17 cellular contexts compared by ENCODE assay signal in genomic region chr4:15162046-15162445, GRCh38.
"Had no signal": no experiment of that assay in that cellular context is flagged by ENCODE, and none has a peak within 500 bp of the region (broad histone marks: within the 10 kb centered on the region; RNA-seq: fewer than 3 reads in every experiment).

No MANE protein-coding gene starts in this region.

- H3K4me1 Mint-ChIP-seq: activated naive CD8-positive, alpha-beta T cell treated with anti-CD3 and anti-CD28 coated beads, Interleukin-2, amount 50 U/mL, for 24 hours; activated T-helper 17 cell treated with anti-CD3 and anti-CD28 coated beads, Interleukin-2, amount 50 U/mL, for 72 hours; natural killer cell had no signal

- H3K9me3 ChIP-seq: breast epithelium, gastrocnemius medialis, heart left ventricle, left lung, right atrium auricular region, tibial nerve had no signal

- H3K27ac ChIP-seq: breast epithelium, gastrocnemius medialis, heart left ventricle, left lung, right atrium auricular region, tibial nerve had no signal

- H3K4me1 ChIP-seq: breast epithelium, gastrocnemius medialis, heart left ventricle, left lung, right atrium auricular region had no signal

- H3K9me3 Mint-ChIP-seq: activated naive CD4-positive, alpha-beta T cell treated with anti-CD3 and anti-CD28 coated beads for 36 hours; activated T-helper 17 cell treated with anti-CD3 and anti-CD28 coated beads, Interleukin-2, amount 50 U/mL, for 72 hours; dendritic cell treated with granulocyte-macrophage colony-stimulating factor and Interleukin-4, amounts not matched to agents 40 ng/mL and 50 ng/mL, for 4 days; effector memory CD8-positive, alpha-beta T cell; natural killer cell had no signal

- ATAC-seq: activated naive CD8-positive, alpha-beta T cell treated with anti-CD3 and anti-CD28 coated beads, Interleukin-2, amount 50 U/mL, for 24 hours; activated T-helper 17 cell treated with anti-CD3 and anti-CD28 coated beads, Interleukin-2, amount 50 U/mL, for 72 hours; effector memory CD8-positive, alpha-beta T cell; gastrocnemius medialis; heart left ventricle; natural killer cell had no signal

- H3K4me3 Mint-ChIP-seq: activated naive CD4-positive, alpha-beta T cell treated with anti-CD3 and anti-CD28 coated beads for 36 hours; activated naive CD8-positive, alpha-beta T cell treated with anti-CD3 and anti-CD28 coated beads, Interleukin-2, amount 50 U/mL, for 24 hours; activated T-helper 17 cell treated with anti-CD3 and anti-CD28 coated beads, Interleukin-2, amount 50 U/mL, for 72 hours; dendritic cell treated with granulocyte-macrophage colony-stimulating factor and Interleukin-4, amounts not matched to agents 40 ng/mL and 50 ng/mL, for 4 days; effector memory CD8-positive, alpha-beta T cell; natural killer cell had no signal

- H3K27ac Mint-ChIP-seq: activated naive CD4-positive, alpha-beta T cell treated with anti-CD3 and anti-CD28 coated beads for 36 hours; activated naive CD8-positive, alpha-beta T cell treated with anti-CD3 and anti-CD28 coated beads, Interleukin-2, amount 50 U/mL, for 24 hours; activated T-helper 17 cell treated with anti-CD3 and anti-CD28 coated beads, Interleukin-2, amount 50 U/mL, for 72 hours; dendritic cell treated with granulocyte-macrophage colony-stimulating factor and Interleukin-4, amounts not matched to agents 40 ng/mL and 50 ng/mL, for 4 days; effector memory CD8-positive, alpha-beta T cell; natural killer cell had no signal

- H3K27me3 ChIP-seq: breast epithelium, gastrocnemius medialis, heart left ventricle, left lung, right atrium auricular region, tibial nerve had no signal

- H3K36me3 Mint-ChIP-seq: natural killer cell had no signal

- DNase-seq: activated CD4-positive, alpha-beta T cell treated with anti-CD3 and anti-CD28 coated beads for 1 hour; activated CD4-positive, alpha-beta T cell treated with anti-CD3 and anti-CD28 coated beads, Interleukin-2, amount 50 U/mL, for 48 hours; activated naive CD4-positive, alpha-beta T cell treated with anti-CD3 and anti-CD28 coated beads for 36 hours; activated naive CD8-positive, alpha-beta T cell treated with anti-CD3 and anti-CD28 coated beads, Interleukin-2, amount 50 U/mL, for 24 hours; aorta; effector memory CD8-positive, alpha-beta T cell; gastrocnemius medialis; heart left ventricle; left lung; natural killer cell; stimulated activated CD4-positive, alpha-beta T cell treated with anti-CD3 and anti-CD28 coated beads, Interleukin-15, amount 100 ng/mL, for 24 hours; stimulated activated CD4-positive, alpha-beta T cell treated with anti-CD3 and anti-CD28 coated beads, Interleukin-4, amount 100 ng/mL, for 1 hour had no signal

- H3K4me3 ChIP-seq: breast epithelium, gastrocnemius medialis, heart left ventricle, left lung, right atrium auricular region, tibial nerve had no signal

- H3K36me3 ChIP-seq: breast epithelium, gastrocnemius medialis, heart left ventricle, left lung, right atrium auricular region, tibial nerve had no signal
